In genomic region chr11:131991606-131992005, GRCh38 we compare ENCODE assay signal across 33 cellular contexts.
"Had no signal": no experiment of that assay in that cellular context is flagged by ENCODE, and none has a peak within 500 bp of the region (broad histone marks: within the 10 kb centered on the region; RNA-seq: fewer than 3 reads in every experiment).

No MANE protein-coding gene starts in this region.

- H3K4me1 ChIP-seq: adrenal gland, body of pancreas had no signal

- FAIRE-seq: astrocyte, TTC549 had no signal

- H3K27me3 ChIP-seq: adrenal gland, body of pancreas, brain microvascular endothelial cell had no signal

- H3K4me3 ChIP-seq: adrenal gland, body of pancreas had no signal

- H3K9me3 ChIP-seq: adrenal gland had no signal

- ATAC-seq: activated CD8-positive, alpha-beta T cell treated with anti-CD3 and anti-CD28 coated beads for 36 hours; activated naive CD4-positive, alpha-beta T cell treated with anti-CD3 and anti-CD28 coated beads, Interleukin-2, amount 50 U/mL, for 72 hours; activated T-cell treated with anti-CD3 and anti-CD28 coated beads, Interleukin-2, amount 50 U/mL, for 4 hours; activated T-cell treated with anti-CD3 and anti-CD28 coated beads, Interleukin-2, amount 50 U/mL, for 72 hours; activated T-helper 17 cell treated with anti-CD3 and anti-CD28 coated beads, Interleukin-2, amount 50 U/mL, for 72 hours; body of pancreas had no signal

- DNase-seq: activated B cell treated with CpG ODN at 0.5 μM for 24 hours; activated CD4-positive, alpha-beta memory T cell treated with anti-CD3 and anti-CD28 coated beads for 36 hours; activated CD4-positive, alpha-beta T cell treated with anti-CD3 and anti-CD28 coated beads for 4 hours; activated CD4-positive, alpha-beta T cell treated with anti-CD3 and anti-CD28 coated beads, Interleukin-2, amount 10 ng/mL, durations not matched to agents 24 days and 14 days; activated CD4-positive, alpha-beta T cell treated with anti-CD3 and anti-CD28 coated beads, Interleukin-2, amount 50 U/mL, for 1 hour; activated CD4-positive, alpha-beta T cell treated with anti-CD3 and anti-CD28 coated beads, Interleukin-2, amount 50 U/mL, for 4 hours; activated CD4-positive, CD25-positive, alpha-beta regulatory T cell treated with anti-CD3 and anti-CD28 coated beads, Interleukin-2, amount 50 U/mL, for 72 hours; activated CD8-positive, alpha-beta memory T cell treated with anti-CD3 and anti-CD28 coated beads, Interleukin-2, amount 50 U/mL, for 4 hours; activated CD8-positive, alpha-beta T cell treated with anti-CD3 and anti-CD28 coated beads for 36 hours; activated effector memory CD4-positive, alpha-beta T cell treated with anti-CD3 and anti-CD28 coated beads, Interleukin-2, amount 50 U/mL, for 16 hours; activated gamma-delta T cell treated with Interleukin-2 at 50 U/mL for 16 hours; activated naive CD4-positive, alpha-beta T cell; activated naive CD4-positive, alpha-beta T cell treated with anti-CD3 and anti-CD28 coated beads for 36 hours; activated naive CD4-positive, alpha-beta T cell treated with anti-CD3 and anti-CD28 coated beads, Interleukin-2, amount 50 U/mL, for 16 hours; activated naive CD8-positive, alpha-beta T cell treated with anti-CD3 and anti-CD28 coated beads for 36 hours; activated T-cell treated with anti-CD3 and anti-CD28 coated beads for 4 hours; activated T-cell treated with anti-CD3 and anti-CD28 coated beads, Interleukin-2, amount 50 U/mL, for 1 hour; activated T-cell treated with anti-CD3 and anti-CD28 coated beads, Interleukin-2, amount 50 U/mL, for 4 hours; activated T-cell treated with anti-CD3 and anti-CD28 coated beads, Interleukin-2, amount 50 U/mL, for 72 hours; adrenal gland; amniotic stem cell; aorta; body of pancreas; brain microvascular endothelial cell; central memory CD4-positive, alpha-beta T cell; T-helper 1 cell; T-helper 2 cell; T-helper 9 cell had no signal

- H3K36me3 ChIP-seq: adrenal gland, brain microvascular endothelial cell had no signal

- H3K27ac ChIP-seq: adrenal gland, body of pancreas, brain microvascular endothelial cell, VCaP had no signal
